8 cellular contexts compared by ENCODE assay signal in the genomic region with DNA sequence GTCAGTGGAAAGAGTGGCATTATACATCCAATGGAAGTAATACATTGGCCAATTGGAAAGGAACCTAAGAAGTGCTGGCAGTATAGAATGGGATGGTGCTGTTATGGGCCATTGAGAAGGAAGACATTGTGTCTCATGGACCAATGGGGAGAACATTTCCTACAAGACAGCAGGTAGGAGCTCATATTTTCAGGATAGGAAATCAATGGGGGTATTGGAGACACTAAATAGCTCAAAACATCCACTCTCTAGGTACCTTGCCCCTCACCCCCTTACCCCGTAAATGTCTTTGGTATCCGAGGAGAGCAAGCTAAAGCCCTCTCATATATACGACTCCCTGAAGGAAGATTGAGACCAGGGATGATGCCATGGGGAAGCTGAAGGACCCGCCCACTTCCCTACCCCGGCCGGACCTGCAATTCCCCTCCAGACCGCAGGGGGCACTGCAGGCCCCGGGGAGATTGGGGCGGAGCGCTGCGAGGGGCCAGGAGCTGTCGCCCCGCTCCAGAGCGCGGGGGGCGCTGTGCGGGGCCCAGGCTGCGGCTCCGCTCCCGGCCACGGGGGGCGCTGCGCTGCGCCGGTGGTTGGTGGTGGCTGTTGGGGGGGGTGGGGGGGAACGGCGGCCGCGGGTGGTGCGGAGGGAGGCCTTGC. TPM values are rescaled to one million over a fixed set of nuclear protein-coding genes. Genes with fewer than 3 reads are reported as not detected.
DNase-seq lines count a peak whose midpoint lies in the region; ATAC-seq and TF ChIP-seq lines count a peak whose summit lies in the region.

A gene with protein sequence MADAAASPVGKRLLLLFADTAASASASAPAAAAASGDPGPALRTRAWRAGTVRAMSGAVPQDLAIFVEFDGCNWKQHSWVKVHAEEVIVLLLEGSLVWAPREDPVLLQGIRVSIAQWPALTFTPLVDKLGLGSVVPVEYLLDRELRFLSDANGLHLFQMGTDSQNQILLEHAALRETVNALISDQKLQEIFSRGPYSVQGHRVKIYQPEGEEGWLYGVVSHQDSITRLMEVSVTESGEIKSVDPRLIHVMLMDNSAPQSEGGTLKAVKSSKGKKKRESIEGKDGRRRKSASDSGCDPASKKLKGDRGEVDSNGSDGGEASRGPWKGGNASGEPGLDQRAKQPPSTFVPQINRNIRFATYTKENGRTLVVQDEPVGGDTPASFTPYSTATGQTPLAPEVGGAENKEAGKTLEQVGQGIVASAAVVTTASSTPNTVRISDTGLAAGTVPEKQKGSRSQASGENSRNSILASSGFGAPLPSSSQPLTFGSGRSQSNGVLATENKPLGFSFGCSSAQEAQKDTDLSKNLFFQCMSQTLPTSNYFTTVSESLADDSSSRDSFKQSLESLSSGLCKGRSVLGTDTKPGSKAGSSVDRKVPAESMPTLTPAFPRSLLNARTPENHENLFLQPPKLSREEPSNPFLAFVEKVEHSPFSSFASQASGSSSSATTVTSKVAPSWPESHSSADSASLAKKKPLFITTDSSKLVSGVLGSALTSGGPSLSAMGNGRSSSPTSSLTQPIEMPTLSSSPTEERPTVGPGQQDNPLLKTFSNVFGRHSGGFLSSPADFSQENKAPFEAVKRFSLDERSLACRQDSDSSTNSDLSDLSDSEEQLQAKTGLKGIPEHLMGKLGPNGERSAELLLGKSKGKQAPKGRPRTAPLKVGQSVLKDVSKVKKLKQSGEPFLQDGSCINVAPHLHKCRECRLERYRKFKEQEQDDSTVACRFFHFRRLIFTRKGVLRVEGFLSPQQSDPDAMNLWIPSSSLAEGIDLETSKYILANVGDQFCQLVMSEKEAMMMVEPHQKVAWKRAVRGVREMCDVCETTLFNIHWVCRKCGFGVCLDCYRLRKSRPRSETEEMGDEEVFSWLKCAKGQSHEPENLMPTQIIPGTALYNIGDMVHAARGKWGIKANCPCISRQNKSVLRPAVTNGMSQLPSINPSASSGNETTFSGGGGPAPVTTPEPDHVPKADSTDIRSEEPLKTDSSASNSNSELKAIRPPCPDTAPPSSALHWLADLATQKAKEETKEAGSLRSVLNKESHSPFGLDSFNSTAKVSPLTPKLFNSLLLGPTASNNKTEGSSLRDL (N-terminal part only) (plus strand): TSS at position 615 of the 651 bp plus-strand sequence. CDS start 111 bp downstream, outside the sequence.

- peaks cover 8% of the 10 kb centered on the region for H3K36me3 Mint-ChIP-seq in chondrocyte (ENCODE audit: low read depth)

- H3K27ac Mint-ChIP-seq in chondrocyte (ENCODE audit: unreplicated experiment), result peak within 1 kb of the TSS; percentile 98

- peak within 1 kb of the TSS; percentile 94 for H3K4me3 Mint-ChIP-seq in chondrocyte (ENCODE audit: unreplicated experiment)

- TF ChIP-seq CTCF in AG09309 (IDR thresholded peaks at IDR 0.05; ENCODE audit: control insufficient read depth, insufficient read depth, low read depth, low read length, missing control alignments) (peak; percentile 96), chondrocyte (IDR thresholded peaks at IDR 0.05) (peak; percentile 86)

- DNase-seq in AG09309 (ENCODE audit: low read depth) (no peak), NCI-H345 treated with DMSO at 0.1 percent for 48 hours (lab: John Stamatoyannopoulos, UW; ENCODE audit: unreplicated experiment) (peak; percentile 77), chondrocyte (ENCODE audit: low spot score) (no peak), kidney tubule cell (ENCODE audit: low spot score) (peak; percentile 89)
- peak; percentile 82 to 90 for DNase-seq in activated CD4-positive, alpha-beta T cell treated with anti-CD3 and anti-CD28 coated beads for 24 hours (ENCODE audit: low read depth in 2 of 2)
- DNase-seq in stimulated activated CD4-positive, alpha-beta T cell treated with anti-CD3 and anti-CD28 coated beads, Interleukin-1b, Interleukin-23, amount 100 ng/mL, for 1 hour (ENCODE audit: low read depth in 2 of 2), result peak; percentile 85 to 93

- H3K27me3 Mint-ChIP-seq in chondrocyte (ENCODE audit: low read depth), result no peaks in the 10 kb centered on the region

- peaks cover 57% of the 10 kb centered on the region for H3K4me1 Mint-ChIP-seq in chondrocyte (ENCODE audit: low read depth)

- peaks cover 4% of the 10 kb centered on the region for H3K9me3 Mint-ChIP-seq in chondrocyte (ENCODE audit: low read depth)

- ATAC-seq in GM18907 (IDR thresholded peaks at IDR 0.05; ENCODE audit: unreplicated experiment) (peak; percentile 67), HG03159 (IDR thresholded peaks at IDR 0.05; ENCODE audit: unreplicated experiment) (peak; percentile 65)

- H3K4me3 ChIP-seq in AG09309 (ENCODE audit: control insufficient read depth, low read depth, low read length), result peak within 1 kb of the TSS; percentile 65

RNA-seq across cellular contexts. Expression of the gene that starts here (rescaled TPM):
- 37.6 to 51.5 TPM (median 39.1 TPM) in 3 replicates for total RNA-seq in chondrocyte

Comparison
In these comparisons a context has a peak if more than half of its experiments do, and no peak if none do; other contexts are left out.
1. DNase-seq: peak in NCI-H345 treated with DMSO at 0.1 percent for 48 hours (single experiment), activated CD4-positive, alpha-beta T cell treated with anti-CD3 and anti-CD28 coated beads for 24 hours (2 of 2), kidney tubule cell (single experiment) and stimulated activated CD4-positive, alpha-beta T cell treated with anti-CD3 and anti-CD28 coated beads, Interleukin-1b, Interleukin-23, amount 100 ng/mL, for 1 hour (2 of 2); none in AG09309 (single experiment) and chondrocyte (single experiment).